8 cellular contexts compared by ENCODE assay signal in the genomic region with DNA sequence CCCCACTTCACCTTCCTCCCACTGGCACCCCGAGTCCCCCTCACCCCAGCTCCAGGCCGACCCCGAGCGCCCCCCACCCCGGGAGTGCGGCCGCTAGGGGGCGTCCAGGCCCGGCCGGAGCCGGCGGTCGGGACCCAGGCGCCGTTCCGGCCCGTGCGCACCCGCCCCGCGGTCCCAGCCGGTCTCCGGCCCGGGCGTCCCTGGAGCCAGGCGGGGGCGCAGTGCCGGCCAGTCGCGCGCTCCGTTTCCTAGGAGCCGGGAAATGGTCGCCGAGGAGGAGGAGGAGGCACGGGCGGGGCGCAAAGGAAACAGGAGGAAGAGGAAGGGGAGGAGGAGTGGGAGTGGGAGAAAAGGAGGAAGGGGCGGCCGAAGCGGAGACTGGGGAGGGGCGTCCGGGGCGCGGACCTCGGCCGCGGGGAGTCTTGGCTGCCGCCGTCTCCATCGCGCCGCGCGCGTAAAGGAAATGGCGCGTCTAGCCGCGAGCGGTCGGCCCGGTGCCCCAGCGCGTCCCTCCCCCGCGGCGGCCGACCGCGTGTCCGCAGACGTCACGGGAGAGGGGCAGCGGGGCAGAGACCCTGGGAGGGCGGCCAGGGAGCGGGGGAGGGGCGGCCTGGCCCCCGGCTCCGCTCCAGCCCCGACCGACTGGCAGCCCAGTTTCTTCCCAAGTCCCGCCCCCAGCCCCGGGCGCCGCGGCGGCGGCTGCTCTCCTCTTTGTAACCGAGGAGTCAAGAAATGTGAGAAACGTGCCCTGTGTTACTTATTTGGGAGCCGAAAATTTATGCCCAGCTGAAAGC. TPM values are rescaled to one million over a fixed set of nuclear protein-coding genes. Genes with fewer than 3 reads are reported as not detected.
DNase-seq lines count a peak whose midpoint lies in the region; ATAC-seq and TF ChIP-seq lines count a peak whose summit lies in the region.

No MANE protein-coding gene starts in this region.

- H3K9me2 ChIP-seq in GM23338 (ENCODE audit: insufficient read depth), result no peaks in the 10 kb centered on the region

- peak overlapping the region; percentile 89 for H3K27ac Mint-ChIP-seq in GM23338
- H3K27ac Mint-ChIP-seq in activated CD8-positive, alpha-beta memory T cell treated with anti-CD3 and anti-CD28 coated beads, Interleukin-2, amount 10 ng/mL, durations not matched to agents 7 days and 5 days, result no peak overlapping the region

- H3K27ac ChIP-seq in GM23338 (ENCODE audit: low read depth), result peak overlapping the region; percentile 97
- H3K27ac ChIP-seq in epithelial cell of prostate, result peak overlapping the region; percentile 96

- H3F3A ChIP-seq in GM23338 (replicated peaks; ENCODE audit: low read depth), result 0 out of 2 replicates have a peak, but pooled peaks cover 5% of the 10 kb centered on the region

- TF ChIP-seq CTCF in AG09319 (IDR thresholded peaks at IDR 0.05; ENCODE audit: low read depth, low read length), result peak; percentile 56
- peak; percentile 60 to 62 for TF ChIP-seq CTCF in GM23338 (conservative IDR thresholded peaks at IDR 0.05; ENCODE audit: low read depth in 2 of 2)

- no peaks in the 10 kb centered on the region for H3K79me2 ChIP-seq in GM23338 (replicated peaks; ENCODE audit: insufficient read depth)

- peak overlapping the region; percentile 89; the same call in 1 of the 2 replicates for H2AFZ ChIP-seq in GM23338

- no peaks in the 10 kb centered on the region for H3K27me3 ChIP-seq in GM23338 (ENCODE audit: insufficient read depth)

- H3K36me3 Mint-ChIP-seq in GM23338 (ENCODE audit: low read depth), result peaks cover 14% of the 10 kb centered on the region
- no peaks in the 10 kb centered on the region for H3K36me3 Mint-ChIP-seq in activated CD8-positive, alpha-beta memory T cell treated with anti-CD3 and anti-CD28 coated beads, Interleukin-2, amount 10 ng/mL, durations not matched to agents 7 days and 5 days

- peak overlapping the region; percentile 78 for H3K4me3 ChIP-seq in GM23338

- CTCF ChIA-PET in activated CD8-positive, alpha-beta memory T cell treated with anti-CD3 and anti-CD28 coated beads, Interleukin-2, amount 10 ng/mL, durations not matched to agents 7 days and 5 days (lab: Charles Lee), result interaction anchor here (0.7 to 1.4 kb wide), 11 partner anchors 8 to 346 kb away, joined by 3 to 9 read pairs (median 3); no protein-coding TSS in a partner anchor

- no peaks in the 10 kb centered on the region; the same call in 1 of the 2 replicates for H3K36me3 ChIP-seq in GM23338 (ENCODE audit: insufficient read depth)

- peaks cover 20% of the 10 kb centered on the region for H3K27me3 Mint-ChIP-seq in GM23338 (ENCODE audit: insufficient read depth, low read depth, poor library complexity)
- peaks cover 45% of the 10 kb centered on the region for H3K27me3 Mint-ChIP-seq in activated CD8-positive, alpha-beta memory T cell treated with anti-CD3 and anti-CD28 coated beads, Interleukin-2, amount 10 ng/mL, durations not matched to agents 7 days and 5 days

- peaks cover 42% of the 10 kb centered on the region for H3K4me1 Mint-ChIP-seq in GM23338
- H3K4me1 Mint-ChIP-seq in activated CD8-positive, alpha-beta memory T cell treated with anti-CD3 and anti-CD28 coated beads, Interleukin-2, amount 10 ng/mL, durations not matched to agents 7 days and 5 days, result peaks cover 3% of the 10 kb centered on the region

- H4K20me1 ChIP-seq in GM23338 (replicated peaks; ENCODE audit: insufficient read depth), result peaks cover 10% of the 10 kb centered on the region; the same call in 1 of the 2 replicates

- H3K4me1 ChIP-seq in GM23338 (ENCODE audit: insufficient read depth), result peaks cover 24% of the 10 kb centered on the region

- DNase-seq in AG09319 (ENCODE audit: extremely low read depth, low read depth) (peak; percentile 68), GM23338 (ENCODE audit: low spot score) (peak; percentile 93), NCI-H526 (lab: John Stamatoyannopoulos, UW) (peak; percentile 74 to 96), epithelial cell of prostate (ENCODE audit: low read depth, low spot score) (no peak), midbrain (lab: John Stamatoyannopoulos, UW) (peak; percentile 70)
- DNase-seq in activated CD8-positive, alpha-beta memory T cell treated with anti-CD3 and anti-CD28 coated beads, Interleukin-2, amount 10 ng/mL, durations not matched to agents 7 days and 5 days, result no peak
- peak; percentile 83 for DNase-seq in stimulated activated naive CD8-positive, alpha-beta T cell treated with anti-CD3 and anti-CD28 coated beads, Interleukin-15, Interleukin-2, amounts not matched to agents 100 U/mL and 50 U/mL, for 24 hours

- ATAC-seq in GM23338, result peak; percentile 54
- peak; percentile 63 for ATAC-seq in activated CD8-positive, alpha-beta memory T cell treated with anti-CD3 and anti-CD28 coated beads, Interleukin-2, amount 10 ng/mL, durations not matched to agents 7 days and 5 days
- peak; percentile 74 for ATAC-seq in stimulated activated naive CD8-positive, alpha-beta T cell treated with anti-CD3 and anti-CD28 coated beads, Interleukin-15, Interleukin-2, amounts not matched to agents 100 U/mL and 50 U/mL, for 24 hours
- ATAC-seq in GM21526 (IDR thresholded peaks at IDR 0.05; ENCODE audit: low FRiP score, unreplicated experiment), result no peak

- H3K4me2 ChIP-seq in GM23338, result peak overlapping the region; percentile 89

- no peaks in the 10 kb centered on the region; the same call in 2 of the 3 replicates for H3K9me3 Mint-ChIP-seq in GM23338
- no peaks in the 10 kb centered on the region for H3K9me3 Mint-ChIP-seq in activated CD8-positive, alpha-beta memory T cell treated with anti-CD3 and anti-CD28 coated beads, Interleukin-2, amount 10 ng/mL, durations not matched to agents 7 days and 5 days (ENCODE audit: low read depth)

- H3K4me3 Mint-ChIP-seq in GM23338, result peak overlapping the region; percentile 92
- peak overlapping the region; percentile 48 for H3K4me3 Mint-ChIP-seq in activated CD8-positive, alpha-beta memory T cell treated with anti-CD3 and anti-CD28 coated beads, Interleukin-2, amount 10 ng/mL, durations not matched to agents 7 days and 5 days

TF ChIP-seq in GM23338, 12 proteins besides CTCF, POLR2A, EP300 and RAD21:
- TF ChIP-seq ZNF331 (CRISPR knock-in tag; IDR thresholded peaks at IDR 0.05; ENCODE audit: low read depth) (no peak), POLR2AphosphoS5 (IDR thresholded peaks at IDR 0.05; ENCODE audit: low read depth) (peak; percentile 34; the same call in 1 of the 2 replicates), CREB1 (CRISPR knock-in tag; IDR thresholded peaks at IDR 0.05; ENCODE audit: low read depth) (peak; percentile 87)
- TF ChIP-seq, protein P1, sequence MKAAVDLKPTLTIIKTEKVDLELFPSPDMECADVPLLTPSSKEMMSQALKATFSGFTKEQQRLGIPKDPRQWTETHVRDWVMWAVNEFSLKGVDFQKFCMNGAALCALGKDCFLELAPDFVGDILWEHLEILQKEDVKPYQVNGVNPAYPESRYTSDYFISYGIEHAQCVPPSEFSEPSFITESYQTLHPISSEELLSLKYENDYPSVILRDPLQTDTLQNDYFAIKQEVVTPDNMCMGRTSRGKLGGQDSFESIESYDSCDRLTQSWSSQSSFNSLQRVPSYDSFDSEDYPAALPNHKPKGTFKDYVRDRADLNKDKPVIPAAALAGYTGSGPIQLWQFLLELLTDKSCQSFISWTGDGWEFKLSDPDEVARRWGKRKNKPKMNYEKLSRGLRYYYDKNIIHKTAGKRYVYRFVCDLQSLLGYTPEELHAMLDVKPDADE (IDR thresholded peaks at IDR 0.05), result no peak
TF ChIP-seq in GM23338: peak in this region for 2.

RNA-seq across cellular contexts. Expression of a gene that starts 1.1 kb away (rescaled TPM):
- total RNA-seq in GM23338 (2014; rRNA removed; shearing (Covaris generic)), result 46.9 and 60.1 TPM in 2 replicates
- polyA plus RNA-seq in GM23338 (2016; fragmentation: Nextera tagmentation; extraction: Ambion mirVana), result 5.1 and 5.8 TPM in 2 replicates
- total RNA-seq in activated CD8-positive, alpha-beta memory T cell treated with anti-CD3 and anti-CD28 coated beads, Interleukin-2, amount 10 ng/mL, durations not matched to agents 7 days and 5 days, result 1 to 10 TPM in 1 of 2 experiments, under 1 TPM in 1; 0.67 to 1.7 TPM

Comparison
In these comparisons a context has a peak if more than half of its experiments do, and no peak if none do; other contexts are left out.
1. DNase-seq: peak in AG09319 (single experiment), GM23338 (single experiment), NCI-H526 (2 of 2), midbrain (single experiment) and stimulated activated naive CD8-positive, alpha-beta T cell treated with anti-CD3 and anti-CD28 coated beads, Interleukin-15, Interleukin-2, amounts not matched to agents 100 U/mL and 50 U/mL, for 24 hours (single experiment); none in activated CD8-positive, alpha-beta memory T cell treated with anti-CD3 and anti-CD28 coated beads, Interleukin-2, amount 10 ng/mL, durations not matched to agents 7 days and 5 days (single experiment) and epithelial cell of prostate (single experiment).
2. RNA of a gene that starts 1.1 kb away (total RNA-seq): 46.9 to 60.1 TPM in GM23338; 0.67 to 1.7 TPM in activated CD8-positive, alpha-beta memory T cell treated with anti-CD3 and anti-CD28 coated beads, Interleukin-2, amount 10 ng/mL, durations not matched to agents 7 days and 5 days; every median in the first group is over 10 times any median in the second.